In the genomic region with DNA sequence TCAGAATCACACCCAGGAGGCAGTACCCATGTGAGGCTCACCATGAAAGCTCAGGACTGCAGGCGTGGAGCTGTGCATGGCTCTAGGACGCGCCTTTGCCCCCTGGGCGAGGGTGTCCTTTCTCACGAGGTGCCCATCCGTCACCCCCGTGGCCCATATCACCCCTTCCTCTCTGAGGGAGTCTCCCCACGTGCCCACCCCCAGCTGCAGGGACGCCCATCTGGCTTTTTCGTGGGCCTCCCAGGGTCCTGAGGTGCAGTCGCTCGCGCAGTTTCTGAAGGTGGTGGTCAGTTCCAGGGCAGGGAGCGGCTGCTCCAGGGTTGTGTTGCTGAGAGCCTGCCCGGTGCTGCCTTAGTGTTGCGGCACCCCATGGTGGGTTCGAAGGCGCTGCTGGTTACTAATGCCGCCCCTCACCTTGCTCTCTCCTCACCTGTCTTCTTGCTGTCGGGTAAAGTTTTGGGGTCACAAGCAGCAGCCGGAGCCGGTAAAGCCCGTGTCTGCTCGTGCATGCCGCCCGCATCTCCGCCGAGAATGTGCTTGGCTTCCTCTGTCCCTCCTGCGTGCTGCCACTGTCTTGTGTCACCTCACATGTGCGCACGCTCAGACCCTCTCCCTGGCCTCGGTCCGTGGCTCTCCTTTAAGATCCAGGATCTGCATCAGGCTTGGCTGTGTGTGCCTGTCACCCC, we compare ENCODE assay signal across 1 cellular context.
TF ChIP-seq lines count a peak whose summit lies in the region.

No MANE protein-coding gene starts in this region.

TF ChIP-seq in GM12878, 131 proteins besides CTCF, POLR2A, EP300 and RAD21:
- TF ChIP-seq ZNF592 (IDR thresholded peaks at IDR 0.05) (no peak), EGR1 (IDR thresholded peaks at IDR 0.05; ENCODE audit: borderline replicate concordance in 1 of 2, low read depth in 2 of 2, low read length in 2 of 2) (no peak), NR2F1 (conservative IDR thresholded peaks at IDR 0.05) (no peak)
